Comparison of ENCODE assay signal across 28 cellular contexts in the genomic region with DNA sequence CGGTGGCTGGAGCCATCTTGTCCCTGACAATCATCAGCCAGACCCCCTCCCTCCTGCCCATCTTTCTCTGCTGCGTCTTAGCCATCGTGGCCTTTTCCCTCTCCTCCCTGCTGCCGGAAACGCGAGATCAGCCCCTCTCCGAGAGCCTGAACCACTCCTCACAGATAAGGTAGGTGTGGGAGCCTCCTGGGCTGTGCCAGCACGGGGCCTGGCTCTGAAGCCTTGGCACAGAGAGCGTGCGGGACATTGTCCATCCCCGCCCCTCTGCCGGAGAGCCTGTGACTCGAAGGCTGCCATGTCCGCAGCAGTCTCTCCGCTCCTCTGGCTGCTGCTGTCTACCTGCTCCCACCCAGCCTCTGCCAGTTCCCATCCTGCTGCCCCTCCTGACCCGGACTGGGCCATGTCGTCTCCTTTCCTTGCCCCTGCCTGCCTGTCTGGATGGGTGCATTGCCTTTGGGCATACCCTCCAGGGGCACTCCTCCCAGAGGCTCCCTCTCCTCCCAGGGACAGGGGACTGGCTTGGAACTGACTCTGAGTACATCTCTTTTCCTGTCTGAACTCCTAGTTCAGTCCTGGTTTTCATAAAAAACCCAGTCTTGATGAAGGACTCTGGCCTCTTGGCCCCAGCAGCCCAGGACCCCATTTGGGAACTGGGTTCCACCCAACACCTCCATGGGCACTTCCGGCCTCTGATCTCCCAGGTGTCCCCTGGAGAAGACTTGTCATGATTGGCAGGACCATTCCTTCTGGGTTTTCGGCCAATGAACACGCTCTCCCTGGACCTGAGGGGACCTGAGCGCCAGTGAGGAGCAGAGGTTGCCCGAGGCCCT. TPM values are rescaled to one million over a fixed set of nuclear protein-coding genes. Genes with fewer than 3 reads are reported as not detected.
"Had no signal": no experiment of that assay in that cellular context is flagged by ENCODE, and none has a peak within 500 bp of the region (broad histone marks: within the 10 kb centered on the region; RNA-seq: fewer than 3 reads in every experiment).

No MANE protein-coding gene starts in this region.

- DNase-seq: activated CD4-positive, alpha-beta memory T cell treated with anti-CD3 and anti-CD28 coated beads for 36 hours; activated CD4-positive, alpha-beta T cell treated with anti-CD3 and anti-CD28 coated beads for 36 hours; activated CD4-positive, alpha-beta T cell treated with anti-CD3 and anti-CD28 coated beads, Interleukin-2, amount 10 ng/mL, durations not matched to agents 24 days and 14 days; activated CD4-positive, CD25-positive, alpha-beta regulatory T cell; activated CD4-positive, CD25-positive, alpha-beta regulatory T cell treated with anti-CD3 and anti-CD28 coated beads, Interleukin-2, amount 50 U/mL, for 72 hours; activated CD8-positive, alpha-beta memory T cell treated with anti-CD3 and anti-CD28 coated beads, Interleukin-2, amount 10 ng/mL, durations not matched to agents 7 days and 5 days; activated CD8-positive, alpha-beta T cell treated with anti-CD3 and anti-CD28 coated beads, Interleukin-2, amount 10 ng/mL, durations not matched to agents 7 days and 5 days; activated effector memory CD4-positive, alpha-beta T cell treated with Interleukin-2 at 50 U/mL for 16 hours; activated gamma-delta T cell treated with Interleukin-2 at 50 U/mL for 16 hours; activated naive CD4-positive, alpha-beta T cell treated with anti-CD3 and anti-CD28 coated beads for 36 hours; activated T-cell treated with anti-CD3 and anti-CD28 coated beads, Interleukin-2, amount 50 U/mL, for 4 hours; amniotic stem cell; anterior cingulate cortex; brain microvascular endothelial cell; dorsolateral prefrontal cortex; effector memory CD4-positive, alpha-beta T cell; endodermal cell; foreskin keratinocyte; gastrocnemius medialis; T-helper 2 cell had no signal

- H3K27me3 Mint-ChIP-seq: dendritic cell treated with granulocyte-macrophage colony-stimulating factor and Interleukin-4, amounts not matched to agents 40 ng/mL and 50 ng/mL, for 4 days had no signal

- H3K36me3 Mint-ChIP-seq: activated CD4-positive, alpha-beta memory T cell treated with anti-CD3 and anti-CD28 coated beads for 36 hours; activated CD8-positive, alpha-beta memory T cell treated with anti-CD3 and anti-CD28 coated beads, Interleukin-2, amount 10 ng/mL, durations not matched to agents 7 days and 5 days; activated naive CD4-positive, alpha-beta T cell treated with anti-CD3 and anti-CD28 coated beads, Interleukin-2, amount 50 U/mL, for 72 hours had no signal

- H3K9me3 ChIP-seq: gastrocnemius medialis had no signal

- H3K27me3 ChIP-seq: brain microvascular endothelial cell, dorsolateral prefrontal cortex, gastrocnemius medialis had no signal

- H3K27ac Mint-ChIP-seq: activated CD4-positive, alpha-beta memory T cell treated with anti-CD3 and anti-CD28 coated beads for 36 hours; activated CD4-positive, alpha-beta T cell treated with anti-CD3 and anti-CD28 coated beads for 36 hours; activated CD4-positive, alpha-beta T cell treated with anti-CD3 and anti-CD28 coated beads, Interleukin-2, amount 10 ng/mL, durations not matched to agents 24 days and 14 days; activated CD8-positive, alpha-beta memory T cell treated with anti-CD3 and anti-CD28 coated beads, Interleukin-2, amount 10 ng/mL, durations not matched to agents 7 days and 5 days; activated CD8-positive, alpha-beta T cell treated with anti-CD3 and anti-CD28 coated beads, Interleukin-2, amount 10 ng/mL, durations not matched to agents 7 days and 5 days; activated naive CD4-positive, alpha-beta T cell treated with anti-CD3 and anti-CD28 coated beads for 36 hours; activated naive CD4-positive, alpha-beta T cell treated with anti-CD3 and anti-CD28 coated beads, Interleukin-2, amount 50 U/mL, for 72 hours; activated T-helper 17 cell treated with anti-CD3 and anti-CD28 coated beads, Interleukin-2, amount 50 U/mL, for 72 hours; dendritic cell treated with granulocyte-macrophage colony-stimulating factor and Interleukin-4, amounts not matched to agents 40 ng/mL and 50 ng/mL, for 4 days; endodermal cell had no signal

- H3K4me3 Mint-ChIP-seq: activated CD4-positive, alpha-beta memory T cell treated with anti-CD3 and anti-CD28 coated beads for 36 hours; activated CD4-positive, alpha-beta T cell treated with anti-CD3 and anti-CD28 coated beads for 36 hours; activated CD4-positive, alpha-beta T cell treated with anti-CD3 and anti-CD28 coated beads, Interleukin-2, amount 10 ng/mL, durations not matched to agents 24 days and 14 days; activated CD8-positive, alpha-beta memory T cell treated with anti-CD3 and anti-CD28 coated beads, Interleukin-2, amount 10 ng/mL, durations not matched to agents 7 days and 5 days; activated CD8-positive, alpha-beta T cell treated with anti-CD3 and anti-CD28 coated beads, Interleukin-2, amount 10 ng/mL, durations not matched to agents 7 days and 5 days; activated naive CD4-positive, alpha-beta T cell treated with anti-CD3 and anti-CD28 coated beads for 36 hours; activated T-cell treated with anti-CD3 and anti-CD28 coated beads, Interleukin-2, amount 50 U/mL, for 4 hours; activated T-helper 17 cell treated with anti-CD3 and anti-CD28 coated beads, Interleukin-2, amount 50 U/mL, for 72 hours; central memory CD8-positive, alpha-beta T cell; dendritic cell treated with granulocyte-macrophage colony-stimulating factor and Interleukin-4, amounts not matched to agents 40 ng/mL and 50 ng/mL, for 4 days; endodermal cell had no signal

- H3K36me3 ChIP-seq: brain microvascular endothelial cell, gastrocnemius medialis had no signal

- H3K4me1 ChIP-seq: foreskin keratinocyte, gastrocnemius medialis had no signal

- H3K4me3 ChIP-seq: coronary artery, dorsolateral prefrontal cortex, gastrocnemius medialis had no signal

- H3K4me1 Mint-ChIP-seq: activated CD4-positive, alpha-beta T cell treated with anti-CD3 and anti-CD28 coated beads for 36 hours; activated CD4-positive, alpha-beta T cell treated with anti-CD3 and anti-CD28 coated beads, Interleukin-2, amount 10 ng/mL, durations not matched to agents 24 days and 14 days; activated CD8-positive, alpha-beta memory T cell treated with anti-CD3 and anti-CD28 coated beads, Interleukin-2, amount 10 ng/mL, durations not matched to agents 7 days and 5 days; activated T-helper 17 cell treated with anti-CD3 and anti-CD28 coated beads, Interleukin-2, amount 50 U/mL, for 72 hours; central memory CD8-positive, alpha-beta T cell had no signal

- H3K27ac ChIP-seq: brain microvascular endothelial cell, coronary artery, dorsolateral prefrontal cortex, foreskin keratinocyte, gastrocnemius medialis had no signal

- H3K9me3 Mint-ChIP-seq: activated CD4-positive, alpha-beta memory T cell treated with anti-CD3 and anti-CD28 coated beads for 36 hours; activated CD4-positive, alpha-beta T cell treated with anti-CD3 and anti-CD28 coated beads, Interleukin-2, amount 10 ng/mL, durations not matched to agents 24 days and 14 days; activated naive CD4-positive, alpha-beta T cell treated with anti-CD3 and anti-CD28 coated beads, Interleukin-2, amount 50 U/mL, for 72 hours; activated T-cell treated with anti-CD3 and anti-CD28 coated beads, Interleukin-2, amount 50 U/mL, for 4 hours; activated T-helper 17 cell treated with anti-CD3 and anti-CD28 coated beads, Interleukin-2, amount 50 U/mL, for 72 hours; central memory CD8-positive, alpha-beta T cell had no signal

RNA-seq across cellular contexts. Expression of a gene that starts 34.5 kb away (rescaled TPM):
- total RNA-seq: activated CD4-positive, alpha-beta memory T cell treated with anti-CD3 and anti-CD28 coated beads for 36 hours; activated CD4-positive, alpha-beta T cell treated with anti-CD3 and anti-CD28 coated beads for 36 hours; activated CD4-positive, alpha-beta T cell treated with anti-CD3 and anti-CD28 coated beads, Interleukin-2, amount 10 ng/mL, durations not matched to agents 24 days and 14 days; activated CD8-positive, alpha-beta memory T cell treated with anti-CD3 and anti-CD28 coated beads, Interleukin-2, amount 10 ng/mL, durations not matched to agents 7 days and 5 days; activated CD8-positive, alpha-beta T cell treated with anti-CD3 and anti-CD28 coated beads, Interleukin-2, amount 10 ng/mL, durations not matched to agents 7 days and 5 days; activated naive CD4-positive, alpha-beta T cell treated with anti-CD3 and anti-CD28 coated beads for 36 hours; activated naive CD4-positive, alpha-beta T cell treated with anti-CD3 and anti-CD28 coated beads, Interleukin-2, amount 50 U/mL, for 72 hours; activated T-cell treated with anti-CD3 and anti-CD28 coated beads, Interleukin-2, amount 50 U/mL, for 4 hours; epithelial cell of proximal tubule; T-helper 1 cell treated with Interleukin-12 subunit alpha and Interleukin-12 subunit beta and Interleukin-4 antibody, amounts not matched to agents 30 ng/mL and 1 ng/mL, for 36 hours had no signal

RNA-seq across cellular contexts. Expression of a gene that starts 51.0 kb away (rescaled TPM):
- total RNA-seq: activated naive CD4-positive, alpha-beta T cell treated with anti-CD3 and anti-CD28 coated beads for 36 hours; epithelial cell of proximal tubule; glomerular endothelial cell had no signal
